ENCODE assay signal across 8 cellular contexts in the genomic region with DNA sequence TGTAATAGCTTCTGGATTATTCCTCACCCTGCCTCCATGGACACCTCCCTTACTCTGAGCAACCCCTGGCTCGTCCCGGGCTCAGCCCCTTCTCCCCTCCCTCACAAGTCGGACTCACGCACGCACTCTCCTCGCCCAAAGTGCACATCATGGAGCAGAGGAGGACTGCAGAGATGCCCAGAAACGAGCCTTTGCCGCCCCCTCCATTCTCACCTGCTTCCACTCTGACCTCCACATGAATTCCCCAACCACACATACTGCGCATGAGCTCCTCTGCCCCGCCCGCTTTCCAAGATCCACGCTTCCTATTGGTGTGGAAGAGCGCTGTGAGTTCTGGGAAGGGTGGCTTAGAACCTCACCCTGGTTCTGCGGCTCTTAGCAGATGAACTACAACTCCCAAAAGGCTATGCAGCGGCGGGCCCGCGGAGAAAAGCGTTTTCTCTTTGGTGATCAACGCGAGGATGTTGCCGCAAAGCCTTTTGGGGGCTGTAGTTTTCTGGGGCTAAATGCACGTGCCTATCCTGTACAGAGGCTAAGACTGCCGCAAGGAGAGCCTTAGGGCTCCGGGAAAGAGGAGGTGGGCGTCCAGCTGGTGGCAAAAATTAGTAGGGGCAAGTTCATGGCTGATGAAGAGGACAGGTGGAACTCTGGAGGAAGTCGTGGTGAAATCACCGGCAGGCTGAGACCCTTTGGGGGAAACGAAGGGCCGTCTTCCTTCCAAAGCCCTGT. TPM values are rescaled to one million over a fixed set of nuclear protein-coding genes. Genes with fewer than 3 reads are reported as not detected.
A peak's percentile ranks its signal among the peaks of the same experiment; 100 is the strongest.
DNase-seq lines count a peak whose midpoint lies in the region; ATAC-seq and TF ChIP-seq lines count a peak whose summit lies in the region.

A gene (minus strand): TSS at position 261 of the 729 bp plus-strand sequence. CDS start 1,618 bp downstream, outside the sequence.

- peaks cover 30% of the 10 kb centered on the region for H3K4me1 Mint-ChIP-seq in activated naive CD8-positive, alpha-beta T cell (ENCODE audit: low read depth)
- H3K4me1 Mint-ChIP-seq in glutamatergic neuron (ENCODE audit: low read depth, unreplicated experiment) = peaks cover 2% of the 10 kb centered on the region
- H3K4me1 Mint-ChIP-seq in osteocyte (ENCODE audit: unreplicated experiment) = peaks cover 18% of the 10 kb centered on the region

- peaks cover 8% of the 10 kb centered on the region for H3K36me3 Mint-ChIP-seq in activated naive CD8-positive, alpha-beta T cell
- H3K36me3 Mint-ChIP-seq in glutamatergic neuron (ENCODE audit: unreplicated experiment) (no peaks in the 10 kb centered on the region), osteocyte (ENCODE audit: unreplicated experiment) (peaks cover 14% of the 10 kb centered on the region)

- peaks cover 23% of the 10 kb centered on the region for H3K36me3 ChIP-seq in thymus (ENCODE audit: control insufficient read depth, insufficient read depth)

- CTCF ChIA-PET in GM10248 (lab: Yijun Ruan, JAX) = interaction anchor here (0.6 to 12.1 kb wide), 11 partner anchors 10 to 584 kb away, joined by 3 to 220 read pairs (median 4); no protein-coding TSS in a partner anchor

- H3K9me3 Mint-ChIP-seq in activated naive CD8-positive, alpha-beta T cell (ENCODE audit: low read depth) = no peaks in the 10 kb centered on the region
- H3K9me3 Mint-ChIP-seq in glutamatergic neuron (ENCODE audit: unreplicated experiment) (peaks cover 4% of the 10 kb centered on the region), osteocyte (ENCODE audit: unreplicated experiment) (no peaks in the 10 kb centered on the region)

- peak within 1 kb of the TSS; percentile 96 for H3K27ac Mint-ChIP-seq in activated naive CD8-positive, alpha-beta T cell
- peak within 1 kb of the TSS; percentile 83 for H3K27ac Mint-ChIP-seq in glutamatergic neuron (ENCODE audit: unreplicated experiment)
- H3K27ac Mint-ChIP-seq in osteocyte (ENCODE audit: unreplicated experiment) = peak within 1 kb of the TSS; percentile 87

- under 1% methylated on average over 30 of the region's 30 CpGs for WGBS in thymus

- peak within 1 kb of the TSS; percentile 78 for H3K4me3 ChIP-seq in thymus (ENCODE audit: low read length)

- H3K27me3 Mint-ChIP-seq in activated naive CD8-positive, alpha-beta T cell = no peaks in the 10 kb centered on the region
- H3K27me3 Mint-ChIP-seq in glutamatergic neuron (ENCODE audit: unreplicated experiment) = no peaks in the 10 kb centered on the region
- peaks cover 10% of the 10 kb centered on the region for H3K27me3 Mint-ChIP-seq in osteocyte (ENCODE audit: unreplicated experiment)

- H3K4me3 Mint-ChIP-seq in activated naive CD8-positive, alpha-beta T cell = peak within 1 kb of the TSS; percentile 99
- H3K4me3 Mint-ChIP-seq in glutamatergic neuron (ENCODE audit: unreplicated experiment) (peak within 1 kb of the TSS; percentile 99), osteocyte (ENCODE audit: unreplicated experiment) (peak within 1 kb of the TSS; percentile 100)

- no peak for TF ChIP-seq CTCF in GM10248 (IDR thresholded peaks at IDR 0.05; ENCODE audit: control extremely low read depth, extremely low read depth, low read depth, missing control alignments)
- TF ChIP-seq CTCF in glutamatergic neuron (IDR thresholded peaks at IDR 0.05; ENCODE audit: partially characterized antibody, unreplicated experiment) = no peak
- no peak for TF ChIP-seq CTCF in osteocyte (IDR thresholded peaks at IDR 0.05)

- DNase-seq in GM10248 (ENCODE audit: extremely low spot score) (peak; percentile 97), NCI-H1105 (lab: John Stamatoyannopoulos, UW) (peak; percentile 95), SKM-1 treated with dmso at 0.1 percent for 144 hours (lab: John Stamatoyannopoulos, UW; ENCODE audit: unreplicated experiment) (peak; percentile 99), glutamatergic neuron (peak; percentile 96), osteocyte (ENCODE audit: extremely low spot score, unreplicated experiment) (peak; percentile 97)

- POLR2A ChIA-PET in GM10248 (lab: Yijun Ruan, JAX) = interaction anchor here (0.7 to 0.9 kb wide), 2 partner anchors 45 to 104 kb away, joined by 3 read pairs; no protein-coding TSS in a partner anchor

- H3K9me3 ChIP-seq in thymus (ENCODE audit: control insufficient read depth) = no peaks in the 10 kb centered on the region

- H3K27me3 ChIP-seq in thymus (ENCODE audit: control insufficient read depth, insufficient read depth) = no peaks in the 10 kb centered on the region

- peaks cover 7% of the 10 kb centered on the region for H3K4me1 ChIP-seq in thymus (ENCODE audit: control insufficient read depth, insufficient read depth, low read length)

- ATAC-seq in HG02623 (IDR thresholded peaks at IDR 0.05; ENCODE audit: unreplicated experiment) = peak; percentile 96

- H3K27ac ChIP-seq in thymus (ENCODE audit: low read depth) = no peak within 1 kb of the TSS

RNA-seq across cellular contexts. Expression of the gene that starts here (rescaled TPM):
- total RNA-seq in glutamatergic neuron (ENCODE audit: unreplicated experiment) (134 TPM), osteocyte (128 and 131 TPM in 2 replicates)
- 59.9 TPM for polyA plus RNA-seq in thymus
